Comparison of ENCODE assay signal across 23 cellular contexts in genomic region chr9:123296174-123296573, GRCh38. TPM values are rescaled to one million over a fixed set of nuclear protein-coding genes. Genes with fewer than 3 reads are reported as not detected.
DNase-seq lines count a peak whose midpoint lies in the region; ATAC-seq, FAIRE-seq and TF ChIP-seq lines count a peak whose summit lies in the region.
"Had no signal": no experiment of that assay in that cellular context is flagged by ENCODE, and none has a peak within 500 bp of the region (broad histone marks: within the 10 kb centered on the region; RNA-seq: fewer than 3 reads in every experiment).

No MANE protein-coding gene starts in this region.

- CTCF ChIA-PET in H1 (lab: Charles Lee; ENCODE audit: partially characterized antibody), result interaction anchor here (0.7 to 1.7 kb wide), 4 partner anchors 10 to 43 kb away, joined by 3 to 6 read pairs (median 3); no protein-coding TSS in a partner anchor

- H3K4ac ChIP-seq in H1 (replicated peaks; ENCODE audit: insufficient read length, low read depth, low read length), result no peak overlapping the region

- no peak overlapping the region for H3K14ac ChIP-seq in H1 (ENCODE audit: insufficient read length)

- no peak overlapping the region for H2BK15ac ChIP-seq in H1 (ENCODE audit: low read length)

- H3K18ac ChIP-seq in H1 (ENCODE audit: extremely low read depth, low read length), result no peak overlapping the region

- H3K23ac ChIP-seq in H1 (ENCODE audit: insufficient read length), result no peak overlapping the region

- H3K56ac ChIP-seq in H1 (replicated peaks; ENCODE audit: insufficient read length, low read depth, low read length), result no peak overlapping the region

- H2BK12ac ChIP-seq in H1 (ENCODE audit: low read depth, low read length), result no peak overlapping the region

- FAIRE-seq in H1 (lab: Jason Lieb, UNC), result no peak
- FAIRE-seq: D721Med, G401.6, GM12891, GM19239, H54 had no signal

- no peaks in the 10 kb centered on the region for H3K36me3 Mint-ChIP-seq in neural progenitor cell
- H3K36me3 Mint-ChIP-seq: CD4-positive, alpha-beta memory T cell; IgD-negative memory B cell had no signal

- no peak overlapping the region for H4K5ac ChIP-seq in H1 (ENCODE audit: insufficient read length, low read depth, low read length)

- TF ChIP-seq RAD21 in H1 (IDR thresholded peaks at IDR 0.05 in 1 of 2, conservative IDR thresholded peaks at IDR 0.05 in 1 of 2; ENCODE audit: low read depth in 2 of 2, low read length in 2 of 2), result no peak

- no peak overlapping the region for H4K91ac ChIP-seq in H1 (replicated peaks; ENCODE audit: insufficient read length, low read length)

- peaks cover 23% of the 10 kb centered on the region for H3F3A ChIP-seq in neural progenitor cell (ENCODE audit: low read depth)

- no peaks in the 10 kb centered on the region for H3K23me2 ChIP-seq in H1 (ENCODE audit: low read depth, low read length)

- H2BK120ac ChIP-seq in H1 (replicated peaks; ENCODE audit: low read depth, low read length), result no peak overlapping the region

- H3K9ac ChIP-seq in H1 (replicated peaks in 1 of 4; ENCODE audit: extremely low read depth in 1 of 4, low read depth in 3 of 4, low read length in 3 of 4) (no peak overlapping the region), neural progenitor cell (peak overlapping the region; percentile 27)

- H3K79me1 ChIP-seq in H1 (ENCODE audit: low read depth, low read length), result no peaks in the 10 kb centered on the region

- no peak overlapping the region for H3K4me3 ChIP-seq in cardiac muscle cell
- no peak overlapping the region for H3K4me3 ChIP-seq in heart right ventricle
- H3K4me3 ChIP-seq in H1 (ENCODE audit: extremely low read depth in 1 of 4, insufficient read depth in 2 of 4, low read depth in 3 of 4, low read length in 4 of 4), result no peak overlapping the region
- no peak overlapping the region for H3K4me3 ChIP-seq in neural progenitor cell

- H3K27ac ChIP-seq in cardiac muscle cell (peak overlapping the region; percentile 77), heart right ventricle (no peak overlapping the region), H1 (ENCODE audit: low read depth, low read length) (no peak overlapping the region), neural progenitor cell (no peak overlapping the region)
- H3K27ac ChIP-seq: C4-2B had no signal

- H4K20me1 ChIP-seq in H1 (replicated peaks in 1 of 2; ENCODE audit: control insufficient read depth in 1 of 2, insufficient read depth in 2 of 2, low read length in 2 of 2) (no peaks in the 10 kb centered on the region), neural progenitor cell (ENCODE audit: low read depth) (no peaks in the 10 kb centered on the region)

- H3K4me1 ChIP-seq in cardiac muscle cell (ENCODE audit: low read depth) (peaks cover 21% of the 10 kb centered on the region), heart right ventricle (peaks cover 0 to 10% (median 0%) of the 10 kb centered on the region in 9 donors), H1 (replicated peaks in 1 of 4; ENCODE audit: control insufficient read depth in 3 of 4, insufficient read depth in 4 of 4, low read length in 3 of 4) (no peaks in the 10 kb centered on the region), neural progenitor cell (peaks cover 7% of the 10 kb centered on the region)

- H3K9me3 Mint-ChIP-seq in neural progenitor cell, result no peaks in the 10 kb centered on the region
- H3K9me3 Mint-ChIP-seq: IgD-negative memory B cell had no signal

- H3K27me3 ChIP-seq in cardiac muscle cell, result no peaks in the 10 kb centered on the region
- no peaks in the 10 kb centered on the region for H3K27me3 ChIP-seq in heart right ventricle
- H3K27me3 ChIP-seq in H1 (replicated peaks in 1 of 4; ENCODE audit: control insufficient read depth in 3 of 4, extremely low read depth in 1 of 4, insufficient read depth in 3 of 4, low read length in 3 of 4), result no peaks in the 10 kb centered on the region
- H3K27me3 ChIP-seq in neural progenitor cell, result no peaks in the 10 kb centered on the region

- H3K27ac Mint-ChIP-seq in neural progenitor cell, result no peak overlapping the region
- H3K27ac Mint-ChIP-seq: B cell; CD4-positive, alpha-beta memory T cell; IgD-negative memory B cell had no signal

- no peak for DNase-seq in cardiac muscle cell (ENCODE audit: low read depth in 1 of 2, low spot score in 1 of 2)
- DNase-seq in heart right ventricle, result no peak
- DNase-seq in HT1080 (ENCODE audit: low read depth), result peak; percentile 40
- no peak for DNase-seq in H1 (ENCODE audit: low read depth in 1 of 2, low spot score in 2 of 2)
- DNase-seq in neural progenitor cell (ENCODE audit: low spot score), result no peak
- no peak for DNase-seq in GM19240 (ENCODE audit: insufficient read length, low spot score)
- no peak for DNase-seq in C1 segment of cervical spinal cord (lab: John Stamatoyannopoulos, UW)
- no peak for DNase-seq in NCI-H2171 treated with DMSO at 0.1 percent for 48 hours (lab: John Stamatoyannopoulos, UW)
- DNase-seq: 8988T; ACHN; CD4-positive, alpha-beta memory T cell; DMS153; DMS79 treated with DMSO at 0.1 percent for 48 hours; EL had no signal

- H3K36me3 ChIP-seq in cardiac muscle cell (no peaks in the 10 kb centered on the region), heart right ventricle (no peaks in the 10 kb centered on the region), H1 (ENCODE audit: control insufficient read depth in 2 of 4, insufficient read depth in 4 of 4, low read length in 3 of 4) (no peaks in the 10 kb centered on the region), neural progenitor cell (no peaks in the 10 kb centered on the region)

- no peak overlapping the region for H2BK20ac ChIP-seq in H1 (ENCODE audit: low read length)

- H2AK5ac ChIP-seq in H1 (ENCODE audit: low read depth, low read length), result no peak overlapping the region

- no peaks in the 10 kb centered on the region for H3K9me3 ChIP-seq in cardiac muscle cell (ENCODE audit: low read depth)
- no peaks in the 10 kb centered on the region for H3K9me3 ChIP-seq in heart right ventricle
- no peaks in the 10 kb centered on the region for H3K9me3 ChIP-seq in H1 (ENCODE audit: insufficient read depth in 2 of 2, low read depth in 1 of 2, low read length in 1 of 2)
- H3K9me3 ChIP-seq in neural progenitor cell (ENCODE audit: low read depth), result no peaks in the 10 kb centered on the region

- no peak for ATAC-seq in heart right ventricle
- ATAC-seq: HCT116 had no signal

- H3K27me3 Mint-ChIP-seq in neural progenitor cell (ENCODE audit: insufficient read depth, low read depth), result peaks cover 5% of the 10 kb centered on the region
- H3K27me3 Mint-ChIP-seq: IgD-negative memory B cell had no signal

- POLR2A ChIA-PET in H1 (lab: Charles Lee; ENCODE audit: partially characterized antibody), result interaction anchor here (1.0 to 1.6 kb wide), 3 partner anchors 9 to 27 kb away, joined by 3 to 5 read pairs (median 3); no protein-coding TSS in a partner anchor

- H2AFZ ChIP-seq in H1 (ENCODE audit: low read length) (peak overlapping the region; percentile 6; the same call in 1 of the 2 replicates), neural progenitor cell (replicated peaks) (peak overlapping the region; percentile 19)

- no peak overlapping the region for H4K8ac ChIP-seq in H1 (ENCODE audit: extremely low read depth, insufficient read depth, low read length)

- TF ChIP-seq CTCF in cardiac muscle cell (IDR thresholded peaks at IDR 0.05; ENCODE audit: low read depth, low read length), result no peak
- no peak for TF ChIP-seq CTCF in heart right ventricle (IDR thresholded peaks at IDR 0.05)
- no peak for TF ChIP-seq CTCF in H1 (IDR thresholded peaks at IDR 0.05; ENCODE audit: control extremely low read depth in 1 of 3, insufficient read depth in 1 of 3, low read depth in 1 of 3, low read length in 3 of 3)
- no peak for TF ChIP-seq CTCF in neural progenitor cell (IDR thresholded peaks at IDR 0.05)

- TF ChIP-seq EP300 in H1 (IDR thresholded peaks at IDR 0.05; ENCODE audit: borderline replicate concordance in 1 of 2, low read depth in 2 of 2, low read length in 2 of 2), result no peak

- H3K4me2 ChIP-seq in H1 (ENCODE audit: insufficient read depth in 1 of 2, low read depth in 2 of 2, low read length in 2 of 2) (no peak overlapping the region), neural progenitor cell (no peak overlapping the region)

- H3K79me2 ChIP-seq in H1 (ENCODE audit: control insufficient read depth in 1 of 2, insufficient read depth in 2 of 2, low read length in 2 of 2) (no peaks in the 10 kb centered on the region), neural progenitor cell (ENCODE audit: low read depth) (no peaks in the 10 kb centered on the region)

- no peak for TF ChIP-seq POLR2A in H1 (IDR thresholded peaks at IDR 0.05; ENCODE audit: control extremely low read depth in 1 of 2, low read depth in 2 of 2, low read length in 2 of 2)

- H2BK5ac ChIP-seq in H1 (ENCODE audit: low read depth, low read length), result no peak overlapping the region

- intact Hi-C loops in heart right ventricle (cut with DNase I), result no loop called here

- H3K4me3 Mint-ChIP-seq in neural progenitor cell, result no peak overlapping the region
- H3K4me3 Mint-ChIP-seq: B cell; CD4-positive, alpha-beta memory T cell; IgD-negative memory B cell had no signal

- H3K4me1 Mint-ChIP-seq in neural progenitor cell, result peaks cover 17% of the 10 kb centered on the region
- H3K4me1 Mint-ChIP-seq: CD4-positive, alpha-beta memory T cell had no signal

RNA-seq across cellular contexts. Expression of gene STRBP, which starts 27.8 kb away (rescaled TPM):
- total RNA-seq in cardiac muscle cell, result 22.5 and 34.1 TPM in 2 replicates
- polyA plus RNA-seq in cardiac muscle cell, result 42.9 and 59.8 TPM in 2 replicates
- total RNA-seq in heart right ventricle, result 10 to 100 TPM; 10.5 to 22.2 (median 13.8) TPM
- polyA plus RNA-seq in heart right ventricle, result 10 to 100 TPM; 11.4 to 15.2 TPM
- total RNA-seq in HT1080 (2014; rRNA removed; shearing (Covaris generic)), result 14.5 and 16.0 TPM in 2 replicates
- 15.0 and 17.4 TPM in 2 replicates for polyA plus RNA-seq in HT1080 (2015; cell fraction: cytosol; rRNA removed)
- polyA plus RNA-seq in HT1080 (2015; cell fraction: nucleus; rRNA removed), result 8.6 and 9.1 TPM in 2 replicates
- 105 and 106 TPM in 2 replicates for total RNA-seq in H1 (2021; fragmentation: NEBNext Ultra II Directional; extraction: Animal tissue kit (Norgen Biotek cat#: 25700))
- 16.8 and 29.7 TPM in 2 replicates for polyA plus RNA-seq in H1 (2011; rRNA removed)
- 53.3 TPM for polyA plus RNA-seq in H1 (2011; cell fraction: cytosol; rRNA removed)
- polyA plus RNA-seq in H1 (2011; cell fraction: nucleus; rRNA removed), result 63.8 TPM
- polyA plus RNA-seq in H1 (2012, experiment 1 of 2), result 83.7 to 103 TPM (median 93.9 TPM) in 4 replicates
- polyA plus RNA-seq in H1 (2012, experiment 2 of 2), result 5.3 TPM
- 68.8 TPM for polyA plus RNA-seq in H1 (2013, experiment 1 of 2)
- polyA plus RNA-seq in H1 (2013, experiment 2 of 2), result 67.2 TPM
- 64.0 and 69.4 TPM in 2 replicates for polyA minus RNA-seq in H1 (2011; rRNA and poly(A)+ RNA removed)
- 61.0 TPM for polyA minus RNA-seq in H1 (2011; cell fraction: cytosol; rRNA and poly(A)+ RNA removed)
- polyA minus RNA-seq in H1 (2011; cell fraction: nucleus; rRNA and poly(A)+ RNA removed), result 88.7 TPM
- total RNA-seq in neural progenitor cell (ENCODE audit: low replicate concordance), result 70.9 and 99.4 TPM in 2 replicates

RNA-seq across cellular contexts. Expression of gene CRB2, which starts 59.8 kb away (rescaled TPM):
- 46.3 and 91.7 TPM in 2 replicates for total RNA-seq in cardiac muscle cell
- 8.3 and 16.9 TPM in 2 replicates for polyA plus RNA-seq in cardiac muscle cell
- total RNA-seq in heart right ventricle, result under 1 TPM in 2 of 10 donors, not detected in 8; 0.09 to 0.24 TPM
- under 1 TPM in 1 of 2 donors, not detected in 1; 0.01 TPM for polyA plus RNA-seq in heart right ventricle
- total RNA-seq in HT1080 (2014; rRNA removed; shearing (Covaris generic)), result not detected in 2 replicates
- polyA plus RNA-seq in HT1080 (2015; cell fraction: cytosol; rRNA removed), result not detected in 2 replicates
- 0.05 TPM in 1 of 2 replicates, not detected in the other for polyA plus RNA-seq in HT1080 (2015; cell fraction: nucleus; rRNA removed)
- total RNA-seq in H1 (2021; fragmentation: NEBNext Ultra II Directional; extraction: Animal tissue kit (Norgen Biotek cat#: 25700)), result 8.4 and 10.3 TPM in 2 replicates
- polyA plus RNA-seq in H1 (2011; rRNA removed), result 4.0 and 6.9 TPM in 2 replicates
- polyA plus RNA-seq in H1 (2011; cell fraction: cytosol; rRNA removed), result 4.8 TPM
- polyA plus RNA-seq in H1 (2011; cell fraction: nucleus; rRNA removed), result 21.4 TPM
- polyA plus RNA-seq in H1 (2012, experiment 1 of 2), result 5.1 to 11.2 TPM (median 9.5 TPM) in 4 replicates
- polyA plus RNA-seq in H1 (2012, experiment 2 of 2), result 6.3 TPM
- polyA plus RNA-seq in H1 (2013, experiment 1 of 2), result 3.3 TPM
- polyA plus RNA-seq in H1 (2013, experiment 2 of 2), result 3.0 TPM
- 8.8 and 10.1 TPM in 2 replicates for polyA minus RNA-seq in H1 (2011; rRNA and poly(A)+ RNA removed)
- polyA minus RNA-seq in H1 (2011; cell fraction: cytosol; rRNA and poly(A)+ RNA removed), result 17.2 TPM
- polyA minus RNA-seq in H1 (2011; cell fraction: nucleus; rRNA and poly(A)+ RNA removed), result 19.0 TPM
- total RNA-seq in neural progenitor cell (ENCODE audit: low replicate concordance), result 18.5 and 70.7 TPM in 2 replicates
- total RNA-seq: CD4-positive, alpha-beta memory T cell had no signal
- polyA plus RNA-seq: CD4-positive, alpha-beta memory T cell; IgD-negative memory B cell had no signal
